Comparison of ENCODE assay signal across 15 cellular contexts in the genomic region with DNA sequence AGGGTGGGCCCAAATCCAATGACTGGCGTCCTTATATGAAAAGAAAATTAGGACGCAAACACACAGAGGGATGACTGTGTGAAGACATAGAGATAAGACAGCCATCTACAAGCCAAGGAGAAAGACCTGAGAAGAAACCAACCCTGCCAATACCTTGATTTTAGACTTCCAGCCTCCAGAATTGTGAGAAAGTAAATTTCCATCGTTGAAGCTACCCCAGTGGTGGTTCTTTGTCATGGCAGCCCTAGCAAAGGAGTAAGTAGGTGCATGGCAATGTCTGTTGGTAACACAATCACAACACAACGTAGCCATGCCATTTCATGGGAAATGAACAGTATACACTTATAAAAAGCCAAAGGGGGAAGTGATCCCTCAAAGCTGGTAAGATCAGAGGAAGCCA. TPM values are rescaled to one million over a fixed set of nuclear protein-coding genes. Genes with fewer than 3 reads are reported as not detected.
DNase-seq lines count a peak whose midpoint lies in the region; TF ChIP-seq lines count a peak whose summit lies in the region.
"Had no signal": no experiment of that assay in that cellular context is flagged by ENCODE, and none has a peak within 500 bp of the region (broad histone marks: within the 10 kb centered on the region; RNA-seq: fewer than 3 reads in every experiment).

No MANE protein-coding gene starts in this region.

- no peaks in the 10 kb centered on the region for H3K9me2 ChIP-seq in GM23248 (ENCODE audit: insufficient read depth)

- DNase-seq in GM12864 (ENCODE audit: low read depth), result no peak
- DNase-seq in GM23248, result no peak
- DNase-seq in activated T-helper 1 cell treated with anti-CD3 and anti-CD28 coated beads, Interleukin-12 subunit alpha, Interleukin-12 subunit beta, Interleukin-2, Interleukin-4 antibody, amounts not matched to agents 30 ng/mL and 10 ng/mL and 1 ng/mL, durations not matched to agents 14 hours and 24 hours and 36 hours (ENCODE audit: low spot score), result no peak
- DNase-seq in glutamatergic neuron, result no peak
- DNase-seq in stimulated activated CD4-positive, alpha-beta T cell treated with anti-CD3 and anti-CD28 coated beads, Interleukin-4, amount 100 ng/mL, for 1 hour, result no peak
- no peak for DNase-seq in globus pallidus (ENCODE audit: low spot score)
- DNase-seq in inferior parietal cortex (ENCODE audit: extremely low spot score), result no peak
- DNase-seq: activated CD4-positive, alpha-beta T cell treated with anti-CD3 and anti-CD28 coated beads, Interleukin-2, amount 50 U/mL, for 1 hour; CD8-positive, alpha-beta T cell; esophagus squamous epithelium; NCI-H1694 treated with DMSO at 0.1 percent for 48 hours; NCI-H524; right lobe of liver had no signal

- H3K27ac Mint-ChIP-seq in activated T-helper 1 cell treated with anti-CD3 and anti-CD28 coated beads, Interleukin-12 subunit alpha, Interleukin-12 subunit beta, Interleukin-2, Interleukin-4 antibody, amounts not matched to agents 30 ng/mL and 10 ng/mL and 1 ng/mL, durations not matched to agents 14 hours and 24 hours and 36 hours, result peak overlapping the region; percentile 91
- H3K27ac Mint-ChIP-seq in glutamatergic neuron (ENCODE audit: unreplicated experiment), result peak overlapping the region; percentile 34
- H3K27ac Mint-ChIP-seq: CD8-positive, alpha-beta T cell; neural progenitor cell had no signal

- H3K36me3 ChIP-seq in GM23248 (ENCODE audit: low read depth), result no peaks in the 10 kb centered on the region
- H3K36me3 ChIP-seq: esophagus squamous epithelium, neural progenitor cell, right lobe of liver had no signal

- peaks cover 37% of the 10 kb centered on the region for H3K4me1 Mint-ChIP-seq in activated T-helper 1 cell treated with anti-CD3 and anti-CD28 coated beads, Interleukin-12 subunit alpha, Interleukin-12 subunit beta, Interleukin-2, Interleukin-4 antibody, amounts not matched to agents 30 ng/mL and 10 ng/mL and 1 ng/mL, durations not matched to agents 14 hours and 24 hours and 36 hours (ENCODE audit: low read depth)
- H3K4me1 Mint-ChIP-seq in glutamatergic neuron (ENCODE audit: low read depth, unreplicated experiment), result peaks cover 10% of the 10 kb centered on the region

- peaks cover 28% of the 10 kb centered on the region for H3F3A ChIP-seq in GM23248 (ENCODE audit: insufficient read depth)

- H3K9me3 ChIP-seq in GM23248 (ENCODE audit: low read depth), result no peaks in the 10 kb centered on the region
- H3K9me3 ChIP-seq: esophagus squamous epithelium, right lobe of liver had no signal

- H3K4me3 Mint-ChIP-seq in activated T-helper 1 cell treated with anti-CD3 and anti-CD28 coated beads, Interleukin-12 subunit alpha, Interleukin-12 subunit beta, Interleukin-2, Interleukin-4 antibody, amounts not matched to agents 30 ng/mL and 10 ng/mL and 1 ng/mL, durations not matched to agents 14 hours and 24 hours and 36 hours, result no peak overlapping the region
- H3K4me3 Mint-ChIP-seq in glutamatergic neuron (ENCODE audit: unreplicated experiment), result no peak overlapping the region
- H3K4me3 Mint-ChIP-seq: CD8-positive, alpha-beta T cell; neural progenitor cell had no signal

- H3K27me3 Mint-ChIP-seq in activated T-helper 1 cell treated with anti-CD3 and anti-CD28 coated beads, Interleukin-12 subunit alpha, Interleukin-12 subunit beta, Interleukin-2, Interleukin-4 antibody, amounts not matched to agents 30 ng/mL and 10 ng/mL and 1 ng/mL, durations not matched to agents 14 hours and 24 hours and 36 hours (ENCODE audit: insufficient read depth), result peaks cover 5% of the 10 kb centered on the region
- no peaks in the 10 kb centered on the region for H3K27me3 Mint-ChIP-seq in glutamatergic neuron (ENCODE audit: unreplicated experiment)

- H4K20me1 ChIP-seq in GM23248 (ENCODE audit: insufficient read depth), result no peaks in the 10 kb centered on the region

- H3K4me1 ChIP-seq in GM23248 (ENCODE audit: insufficient read depth), result peaks cover 22% of the 10 kb centered on the region
- H3K4me1 ChIP-seq: right lobe of liver had no signal

- H3K4me2 ChIP-seq in GM23248 (ENCODE audit: unreplicated experiment), result no peak overlapping the region
- H3K4me2 ChIP-seq: neural progenitor cell had no signal

- TF ChIP-seq CTCF in GM12864 (IDR thresholded peaks at IDR 0.05; ENCODE audit: low read depth, low read length, missing control alignments), result peak; percentile 36
- peak; percentile 61 for TF ChIP-seq CTCF in glutamatergic neuron (IDR thresholded peaks at IDR 0.05; ENCODE audit: partially characterized antibody, unreplicated experiment)

- no peak overlapping the region for H3K9ac ChIP-seq in GM23248
- H3K9ac ChIP-seq: neural progenitor cell had no signal

- H3K79me2 ChIP-seq in GM23248 (ENCODE audit: insufficient read depth), result no peaks in the 10 kb centered on the region

- peak overlapping the region; percentile 56 for H3K27ac ChIP-seq in GM23248
- H3K27ac ChIP-seq: coronary artery, neural progenitor cell, right lobe of liver had no signal

- intact Hi-C loops in activated T-helper 1 cell treated with anti-CD3 and anti-CD28 coated beads, Interleukin-12 subunit alpha, Interleukin-12 subunit beta, Interleukin-2, Interleukin-4 antibody, amounts not matched to agents 30 ng/mL and 10 ng/mL and 1 ng/mL, durations not matched to agents 14 hours and 24 hours and 36 hours (cut with micrococcal nuclease), result loop anchor here (1.0 to 5.0 kb wide), 11 partner anchors 9 to 1063 kb away; partner anchors contain the start of gene SEL1L3

- H3K4me3 ChIP-seq in GM12864 (ENCODE audit: low read depth, low read length) (no peak overlapping the region), GM23248 (no peak overlapping the region)
- H3K4me3 ChIP-seq: coronary artery, esophagus squamous epithelium, neural progenitor cell, right lobe of liver had no signal

- H3K9me3 Mint-ChIP-seq in activated T-helper 1 cell treated with anti-CD3 and anti-CD28 coated beads, Interleukin-12 subunit alpha, Interleukin-12 subunit beta, Interleukin-2, Interleukin-4 antibody, amounts not matched to agents 30 ng/mL and 10 ng/mL and 1 ng/mL, durations not matched to agents 14 hours and 24 hours and 36 hours, result peaks cover 13% of the 10 kb centered on the region
- peaks cover under 1% of the 10 kb centered on the region for H3K9me3 Mint-ChIP-seq in glutamatergic neuron (ENCODE audit: unreplicated experiment)
- H3K9me3 Mint-ChIP-seq: CD8-positive, alpha-beta T cell had no signal

- H2AFZ ChIP-seq in GM23248, result no peak overlapping the region
- H2AFZ ChIP-seq: neural progenitor cell had no signal

- in situ Hi-C loops in GM23248 (cut with MboI), result no loop called here

- peaks cover 8% of the 10 kb centered on the region for H3K36me3 Mint-ChIP-seq in activated T-helper 1 cell treated with anti-CD3 and anti-CD28 coated beads, Interleukin-12 subunit alpha, Interleukin-12 subunit beta, Interleukin-2, Interleukin-4 antibody, amounts not matched to agents 30 ng/mL and 10 ng/mL and 1 ng/mL, durations not matched to agents 14 hours and 24 hours and 36 hours (ENCODE audit: low read depth)
- H3K36me3 Mint-ChIP-seq in glutamatergic neuron (ENCODE audit: unreplicated experiment), result peaks cover 9% of the 10 kb centered on the region
- H3K36me3 Mint-ChIP-seq: CD8-positive, alpha-beta T cell; neural progenitor cell had no signal

- WGBS in GM23248 (ENCODE audit: low coverage in 1 of 2, low lambda C conversion rate in 2 of 2, missing lambda C conversion rate in 2 of 2), 2 experiments, result 98 to 100% methylated on average over 4 of the region's 4 CpGs

- H3K27me3 ChIP-seq in GM23248 (replicated peaks; ENCODE audit: insufficient read depth), result 0 out of 2 replicates have a peak, but pooled peaks cover 6% of the 10 kb centered on the region
- H3K27me3 ChIP-seq: neural progenitor cell, right lobe of liver had no signal

RNA-seq across cellular contexts. Expression of gene SMIM20, which starts 25.3 kb away (rescaled TPM):
- 24.3 and 35.6 TPM in 2 replicates for total RNA-seq in GM23248 (2014; rRNA removed; shearing (Covaris generic))
- 53.0 and 53.7 TPM in 2 replicates for polyA plus RNA-seq in GM23248 (2016; fragmentation: Nextera tagmentation; extraction: Ambion mirVana)
- 19.2 and 21.5 TPM in 2 replicates for total RNA-seq in activated T-helper 1 cell treated with anti-CD3 and anti-CD28 coated beads, Interleukin-12 subunit alpha, Interleukin-12 subunit beta, Interleukin-2, Interleukin-4 antibody, amounts not matched to agents 30 ng/mL and 10 ng/mL and 1 ng/mL, durations not matched to agents 14 hours and 24 hours and 36 hours
- 19.6 TPM for total RNA-seq in glutamatergic neuron (ENCODE audit: unreplicated experiment)
